Comparison of ENCODE assay signal across 8 cellular contexts in genomic region chr18:58896268-58896667, GRCh38. TPM values are rescaled to one million over a fixed set of nuclear protein-coding genes. Genes with fewer than 3 reads are reported as not detected.
DNase-seq lines count a peak whose midpoint lies in the region; ATAC-seq and TF ChIP-seq lines count a peak whose summit lies in the region.

No MANE protein-coding gene starts in this region.

- H3K27ac ChIP-seq in prostate gland: peak overlapping the region; percentile 62 to 63

- 62% methylated on average over 2 of the region's 2 CpGs for WGBS in prostate gland

- DNase-seq in NCI-H82 (lab: John Stamatoyannopoulos, UW) (peak; percentile 96), prostate gland (ENCODE audit: low spot score) (no peak), NCI-H2107 (lab: John Stamatoyannopoulos, UW) (no peak)
- no peak for DNase-seq in activated T-cell treated with anti-CD3 and anti-CD28 coated beads, Interleukin-2, amount 50 U/mL, for 1 hour
- no peak for DNase-seq in stimulated activated CD4-positive, alpha-beta T cell treated with anti-CD3 and anti-CD28 coated beads, Interleukin-2, amount 100 ng/mL, for 48 hours

- H3K4me3 ChIP-seq in prostate gland: no peak overlapping the region

- H3K27me3 ChIP-seq in prostate gland (replicated peaks; ENCODE audit: insufficient read depth): no peaks in the 10 kb centered on the region

- peak; percentile 80 for ATAC-seq in GM18868 (IDR thresholded peaks at IDR 0.05; ENCODE audit: unreplicated experiment)
- peak; percentile 74 for ATAC-seq in HG02571 (IDR thresholded peaks at IDR 0.05; ENCODE audit: unreplicated experiment)
- ATAC-seq in HG03280 (IDR thresholded peaks at IDR 0.05; ENCODE audit: unreplicated experiment): no peak

- no peaks in the 10 kb centered on the region for H3K36me3 ChIP-seq in prostate gland

- TF ChIP-seq CTCF in prostate gland (IDR thresholded peaks at IDR 0.05): no peak

- intact Hi-C loops in prostate gland (cut with DNase I): no loop called here

- no peaks in the 10 kb centered on the region for H3K9me3 ChIP-seq in prostate gland

- TF ChIP-seq POLR2A in prostate gland (IDR thresholded peaks at IDR 0.05): no peak

- H3K4me1 ChIP-seq in prostate gland (replicated peaks): peaks cover 3% of the 10 kb centered on the region

RNA-seq across cellular contexts. Expression of gene ZNF532, which starts 31.6 kb away (rescaled TPM):
- total RNA-seq in prostate gland: 100 to 1,000 TPM; 231 to 299 TPM
